Comparison of ENCODE assay signal across 1 cellular context in the genomic region with DNA sequence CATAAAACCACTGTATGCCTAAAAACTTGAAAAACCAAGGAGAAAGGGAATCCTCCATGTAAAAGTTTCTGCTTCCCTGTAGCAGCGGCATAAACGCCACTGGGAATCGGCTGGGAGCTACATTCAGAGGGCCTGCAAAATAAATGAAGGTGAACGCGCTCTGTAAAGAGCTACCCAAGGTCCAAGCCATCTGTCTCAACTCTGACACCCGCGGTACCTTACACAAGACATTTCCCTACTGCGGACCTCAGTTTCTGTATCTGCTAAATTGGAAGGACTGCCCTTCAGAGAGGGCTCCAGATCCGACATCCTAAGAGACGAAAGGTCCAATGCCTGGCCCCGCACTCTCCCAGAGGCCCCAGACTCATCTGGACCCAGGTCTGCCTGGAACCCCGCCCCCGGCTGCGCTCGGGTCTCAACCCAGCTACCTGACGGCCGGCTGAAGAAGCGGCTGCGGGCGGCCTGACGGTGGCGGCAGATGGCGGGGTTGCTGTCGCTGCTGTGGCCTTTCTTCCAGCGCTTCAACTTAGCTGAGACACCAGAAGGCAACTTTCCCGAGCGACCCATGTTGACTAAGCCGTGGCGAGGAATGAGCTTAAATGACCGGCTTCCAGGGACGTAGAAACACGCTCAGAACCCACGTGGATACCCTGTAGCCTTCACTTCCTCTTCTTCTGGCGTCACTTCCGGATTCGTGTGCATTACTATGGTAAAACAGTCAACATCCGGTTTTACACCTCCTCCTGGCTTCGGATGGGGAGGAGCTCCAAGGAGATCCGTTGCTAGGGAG.
A peak's percentile ranks its signal among the peaks of the same experiment; 100 is the strongest.
TF ChIP-seq lines count a peak whose summit lies in the region.

A gene with protein sequence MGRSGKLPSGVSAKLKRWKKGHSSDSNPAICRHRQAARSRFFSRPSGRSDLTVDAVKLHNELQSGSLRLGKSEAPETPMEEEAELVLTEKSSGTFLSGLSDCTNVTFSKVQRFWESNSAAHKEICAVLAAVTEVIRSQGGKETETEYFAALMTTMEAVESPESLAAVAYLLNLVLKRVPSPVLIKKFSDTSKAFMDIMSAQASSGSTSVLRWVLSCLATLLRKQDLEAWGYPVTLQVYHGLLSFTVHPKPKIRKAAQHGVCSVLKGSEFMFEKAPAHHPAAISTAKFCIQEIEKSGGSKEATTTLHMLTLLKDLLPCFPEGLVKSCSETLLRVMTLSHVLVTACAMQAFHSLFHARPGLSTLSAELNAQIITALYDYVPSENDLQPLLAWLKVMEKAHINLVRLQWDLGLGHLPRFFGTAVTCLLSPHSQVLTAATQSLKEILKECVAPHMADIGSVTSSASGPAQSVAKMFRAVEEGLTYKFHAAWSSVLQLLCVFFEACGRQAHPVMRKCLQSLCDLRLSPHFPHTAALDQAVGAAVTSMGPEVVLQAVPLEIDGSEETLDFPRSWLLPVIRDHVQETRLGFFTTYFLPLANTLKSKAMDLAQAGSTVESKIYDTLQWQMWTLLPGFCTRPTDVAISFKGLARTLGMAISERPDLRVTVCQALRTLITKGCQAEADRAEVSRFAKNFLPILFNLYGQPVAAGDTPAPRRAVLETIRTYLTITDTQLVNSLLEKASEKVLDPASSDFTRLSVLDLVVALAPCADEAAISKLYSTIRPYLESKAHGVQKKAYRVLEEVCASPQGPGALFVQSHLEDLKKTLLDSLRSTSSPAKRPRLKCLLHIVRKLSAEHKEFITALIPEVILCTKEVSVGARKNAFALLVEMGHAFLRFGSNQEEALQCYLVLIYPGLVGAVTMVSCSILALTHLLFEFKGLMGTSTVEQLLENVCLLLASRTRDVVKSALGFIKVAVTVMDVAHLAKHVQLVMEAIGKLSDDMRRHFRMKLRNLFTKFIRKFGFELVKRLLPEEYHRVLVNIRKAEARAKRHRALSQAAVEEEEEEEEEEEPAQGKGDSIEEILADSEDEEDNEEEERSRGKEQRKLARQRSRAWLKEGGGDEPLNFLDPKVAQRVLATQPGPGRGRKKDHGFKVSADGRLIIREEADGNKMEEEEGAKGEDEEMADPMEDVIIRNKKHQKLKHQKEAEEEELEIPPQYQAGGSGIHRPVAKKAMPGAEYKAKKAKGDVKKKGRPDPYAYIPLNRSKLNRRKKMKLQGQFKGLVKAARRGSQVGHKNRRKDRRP (N-terminal part only) (minus strand): TSS at position 676 of the 790 bp plus-strand sequence. CDS start 109 bp downstream, at position 567.

TF ChIP-seq in HepG2, 621 proteins besides CTCF, POLR2A, EP300 and RAD21 (continued from another document and continues in another):
- TF ChIP-seq, protein P1, sequence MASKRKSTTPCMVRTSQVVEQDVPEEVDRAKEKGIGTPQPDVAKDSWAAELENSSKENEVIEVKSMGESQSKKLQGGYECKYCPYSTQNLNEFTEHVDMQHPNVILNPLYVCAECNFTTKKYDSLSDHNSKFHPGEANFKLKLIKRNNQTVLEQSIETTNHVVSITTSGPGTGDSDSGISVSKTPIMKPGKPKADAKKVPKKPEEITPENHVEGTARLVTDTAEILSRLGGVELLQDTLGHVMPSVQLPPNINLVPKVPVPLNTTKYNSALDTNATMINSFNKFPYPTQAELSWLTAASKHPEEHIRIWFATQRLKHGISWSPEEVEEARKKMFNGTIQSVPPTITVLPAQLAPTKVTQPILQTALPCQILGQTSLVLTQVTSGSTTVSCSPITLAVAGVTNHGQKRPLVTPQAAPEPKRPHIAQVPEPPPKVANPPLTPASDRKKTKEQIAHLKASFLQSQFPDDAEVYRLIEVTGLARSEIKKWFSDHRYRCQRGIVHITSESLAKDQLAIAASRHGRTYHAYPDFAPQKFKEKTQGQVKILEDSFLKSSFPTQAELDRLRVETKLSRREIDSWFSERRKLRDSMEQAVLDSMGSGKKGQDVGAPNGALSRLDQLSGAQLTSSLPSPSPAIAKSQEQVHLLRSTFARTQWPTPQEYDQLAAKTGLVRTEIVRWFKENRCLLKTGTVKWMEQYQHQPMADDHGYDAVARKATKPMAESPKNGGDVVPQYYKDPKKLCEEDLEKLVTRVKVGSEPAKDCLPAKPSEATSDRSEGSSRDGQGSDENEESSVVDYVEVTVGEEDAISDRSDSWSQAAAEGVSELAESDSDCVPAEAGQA (IDR thresholded peaks at IDR 0.05; ENCODE audit: low read depth), result peak; percentile 81
- TF ChIP-seq, protein P1 (CRISPR knock-in tag; IDR thresholded peaks at IDR 0.05; ENCODE audit: borderline replicate concordance), result no peak
- TF ChIP-seq, protein P2, sequence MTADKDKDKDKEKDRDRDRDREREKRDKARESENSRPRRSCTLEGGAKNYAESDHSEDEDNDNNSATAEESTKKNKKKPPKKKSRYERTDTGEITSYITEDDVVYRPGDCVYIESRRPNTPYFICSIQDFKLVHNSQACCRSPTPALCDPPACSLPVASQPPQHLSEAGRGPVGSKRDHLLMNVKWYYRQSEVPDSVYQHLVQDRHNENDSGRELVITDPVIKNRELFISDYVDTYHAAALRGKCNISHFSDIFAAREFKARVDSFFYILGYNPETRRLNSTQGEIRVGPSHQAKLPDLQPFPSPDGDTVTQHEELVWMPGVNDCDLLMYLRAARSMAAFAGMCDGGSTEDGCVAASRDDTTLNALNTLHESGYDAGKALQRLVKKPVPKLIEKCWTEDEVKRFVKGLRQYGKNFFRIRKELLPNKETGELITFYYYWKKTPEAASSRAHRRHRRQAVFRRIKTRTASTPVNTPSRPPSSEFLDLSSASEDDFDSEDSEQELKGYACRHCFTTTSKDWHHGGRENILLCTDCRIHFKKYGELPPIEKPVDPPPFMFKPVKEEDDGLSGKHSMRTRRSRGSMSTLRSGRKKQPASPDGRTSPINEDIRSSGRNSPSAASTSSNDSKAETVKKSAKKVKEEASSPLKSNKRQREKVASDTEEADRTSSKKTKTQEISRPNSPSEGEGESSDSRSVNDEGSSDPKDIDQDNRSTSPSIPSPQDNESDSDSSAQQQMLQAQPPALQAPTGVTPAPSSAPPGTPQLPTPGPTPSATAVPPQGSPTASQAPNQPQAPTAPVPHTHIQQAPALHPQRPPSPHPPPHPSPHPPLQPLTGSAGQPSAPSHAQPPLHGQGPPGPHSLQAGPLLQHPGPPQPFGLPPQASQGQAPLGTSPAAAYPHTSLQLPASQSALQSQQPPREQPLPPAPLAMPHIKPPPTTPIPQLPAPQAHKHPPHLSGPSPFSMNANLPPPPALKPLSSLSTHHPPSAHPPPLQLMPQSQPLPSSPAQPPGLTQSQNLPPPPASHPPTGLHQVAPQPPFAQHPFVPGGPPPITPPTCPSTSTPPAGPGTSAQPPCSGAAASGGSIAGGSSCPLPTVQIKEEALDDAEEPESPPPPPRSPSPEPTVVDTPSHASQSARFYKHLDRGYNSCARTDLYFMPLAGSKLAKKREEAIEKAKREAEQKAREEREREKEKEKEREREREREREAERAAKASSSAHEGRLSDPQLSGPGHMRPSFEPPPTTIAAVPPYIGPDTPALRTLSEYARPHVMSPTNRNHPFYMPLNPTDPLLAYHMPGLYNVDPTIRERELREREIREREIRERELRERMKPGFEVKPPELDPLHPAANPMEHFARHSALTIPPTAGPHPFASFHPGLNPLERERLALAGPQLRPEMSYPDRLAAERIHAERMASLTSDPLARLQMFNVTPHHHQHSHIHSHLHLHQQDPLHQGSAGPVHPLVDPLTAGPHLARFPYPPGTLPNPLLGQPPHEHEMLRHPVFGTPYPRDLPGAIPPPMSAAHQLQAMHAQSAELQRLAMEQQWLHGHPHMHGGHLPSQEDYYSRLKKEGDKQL (CRISPR knock-in tag; IDR thresholded peaks at IDR 0.05; ENCODE audit: low read depth), result no peak
- TF ChIP-seq ZFYVE20 (CRISPR knock-in tag; IDR thresholded peaks at IDR 0.05; ENCODE audit: borderline replicate concordance, low read depth) (no peak), ZNF558 (CRISPR knock-in tag; IDR thresholded peaks at IDR 0.05; ENCODE audit: borderline replicate concordance) (no peak), ZFP62 (CRISPR knock-in tag; IDR thresholded peaks at IDR 0.05) (no peak), MIXL1 (CRISPR knock-in tag; IDR thresholded peaks at IDR 0.05) (0 out of 2 replicates have a peak, but pooled peaks have one; percentile 17), TARDBP (CRISPR knock-in tag; IDR thresholded peaks at IDR 0.05) (peak; percentile 71), YEATS2 (CRISPR knock-in tag; IDR thresholded peaks at IDR 0.05; ENCODE audit: borderline replicate concordance) (peak; percentile 63; the same call in 1 of the 2 replicates), ZNF225 (CRISPR knock-in tag; IDR thresholded peaks at IDR 0.05) (no peak), CBX5 (CRISPR knock-in tag; IDR thresholded peaks at IDR 0.05; ENCODE audit: borderline replicate concordance) (no peak), GABPB1 (CRISPR knock-in tag; IDR thresholded peaks at IDR 0.05) (peak; percentile 94), SP4 (CRISPR knock-in tag; IDR thresholded peaks at IDR 0.05) (0 out of 2 replicates have a peak, but pooled peaks have one; percentile 52), ETV5 (CRISPR knock-in tag; IDR thresholded peaks at IDR 0.05; ENCODE audit: borderline replicate concordance) (peak; percentile 78), ASH2L (IDR thresholded peaks at IDR 0.05; ENCODE audit: insufficient read length, low read depth, low read length) (peak; percentile 88), ZNF331 (CRISPR knock-in tag; IDR thresholded peaks at IDR 0.05) (no peak)
- TF ChIP-seq, protein P3, sequence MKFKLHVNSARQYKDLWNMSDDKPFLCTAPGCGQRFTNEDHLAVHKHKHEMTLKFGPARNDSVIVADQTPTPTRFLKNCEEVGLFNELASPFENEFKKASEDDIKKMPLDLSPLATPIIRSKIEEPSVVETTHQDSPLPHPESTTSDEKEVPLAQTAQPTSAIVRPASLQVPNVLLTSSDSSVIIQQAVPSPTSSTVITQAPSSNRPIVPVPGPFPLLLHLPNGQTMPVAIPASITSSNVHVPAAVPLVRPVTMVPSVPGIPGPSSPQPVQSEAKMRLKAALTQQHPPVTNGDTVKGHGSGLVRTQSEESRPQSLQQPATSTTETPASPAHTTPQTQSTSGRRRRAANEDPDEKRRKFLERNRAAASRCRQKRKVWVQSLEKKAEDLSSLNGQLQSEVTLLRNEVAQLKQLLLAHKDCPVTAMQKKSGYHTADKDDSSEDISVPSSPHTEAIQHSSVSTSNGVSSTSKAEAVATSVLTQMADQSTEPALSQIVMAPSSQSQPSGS (CRISPR knock-in tag; IDR thresholded peaks at IDR 0.05), result 0 out of 2 replicates have a peak, but pooled peaks have one; percentile 20
- TF ChIP-seq, protein P4, sequence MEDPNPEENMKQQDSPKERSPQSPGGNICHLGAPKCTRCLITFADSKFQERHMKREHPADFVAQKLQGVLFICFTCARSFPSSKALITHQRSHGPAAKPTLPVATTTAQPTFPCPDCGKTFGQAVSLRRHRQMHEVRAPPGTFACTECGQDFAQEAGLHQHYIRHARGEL (CRISPR knock-in tag; IDR thresholded peaks at IDR 0.05), result 0 out of 2 replicates have a peak, but pooled peaks have one; percentile 37
- TF ChIP-seq, protein P5, sequence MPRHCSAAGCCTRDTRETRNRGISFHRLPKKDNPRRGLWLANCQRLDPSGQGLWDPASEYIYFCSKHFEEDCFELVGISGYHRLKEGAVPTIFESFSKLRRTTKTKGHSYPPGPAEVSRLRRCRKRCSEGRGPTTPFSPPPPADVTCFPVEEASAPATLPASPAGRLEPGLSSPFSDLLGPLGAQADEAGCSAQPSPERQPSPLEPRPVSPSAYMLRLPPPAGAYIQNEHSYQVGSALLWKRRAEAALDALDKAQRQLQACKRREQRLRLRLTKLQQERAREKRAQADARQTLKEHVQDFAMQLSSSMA (CRISPR knock-in tag; IDR thresholded peaks at IDR 0.05), result no peak
- TF ChIP-seq, protein P6, sequence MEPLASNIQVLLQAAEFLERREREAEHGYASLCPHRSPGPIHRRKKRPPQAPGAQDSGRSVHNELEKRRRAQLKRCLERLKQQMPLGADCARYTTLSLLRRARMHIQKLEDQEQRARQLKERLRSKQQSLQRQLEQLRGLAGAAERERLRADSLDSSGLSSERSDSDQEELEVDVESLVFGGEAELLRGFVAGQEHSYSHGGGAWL (CRISPR knock-in tag; IDR thresholded peaks at IDR 0.05), result peak; percentile 100
- TF ChIP-seq, protein P7, sequence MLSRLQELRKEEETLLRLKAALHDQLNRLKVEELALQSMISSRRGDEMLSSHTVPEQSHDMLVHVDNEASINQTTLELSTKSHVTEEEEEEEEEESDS (CRISPR knock-in tag; IDR thresholded peaks at IDR 0.05; ENCODE audit: borderline replicate concordance), result no peak
- TF ChIP-seq, protein P8, sequence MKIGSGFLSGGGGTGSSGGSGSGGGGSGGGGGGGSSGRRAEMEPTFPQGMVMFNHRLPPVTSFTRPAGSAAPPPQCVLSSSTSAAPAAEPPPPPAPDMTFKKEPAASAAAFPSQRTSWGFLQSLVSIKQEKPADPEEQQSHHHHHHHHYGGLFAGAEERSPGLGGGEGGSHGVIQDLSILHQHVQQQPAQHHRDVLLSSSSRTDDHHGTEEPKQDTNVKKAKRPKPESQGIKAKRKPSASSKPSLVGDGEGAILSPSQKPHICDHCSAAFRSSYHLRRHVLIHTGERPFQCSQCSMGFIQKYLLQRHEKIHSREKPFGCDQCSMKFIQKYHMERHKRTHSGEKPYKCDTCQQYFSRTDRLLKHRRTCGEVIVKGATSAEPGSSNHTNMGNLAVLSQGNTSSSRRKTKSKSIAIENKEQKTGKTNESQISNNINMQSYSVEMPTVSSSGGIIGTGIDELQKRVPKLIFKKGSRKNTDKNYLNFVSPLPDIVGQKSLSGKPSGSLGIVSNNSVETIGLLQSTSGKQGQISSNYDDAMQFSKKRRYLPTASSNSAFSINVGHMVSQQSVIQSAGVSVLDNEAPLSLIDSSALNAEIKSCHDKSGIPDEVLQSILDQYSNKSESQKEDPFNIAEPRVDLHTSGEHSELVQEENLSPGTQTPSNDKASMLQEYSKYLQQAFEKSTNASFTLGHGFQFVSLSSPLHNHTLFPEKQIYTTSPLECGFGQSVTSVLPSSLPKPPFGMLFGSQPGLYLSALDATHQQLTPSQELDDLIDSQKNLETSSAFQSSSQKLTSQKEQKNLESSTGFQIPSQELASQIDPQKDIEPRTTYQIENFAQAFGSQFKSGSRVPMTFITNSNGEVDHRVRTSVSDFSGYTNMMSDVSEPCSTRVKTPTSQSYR (CRISPR knock-in tag; IDR thresholded peaks at IDR 0.05; ENCODE audit: borderline replicate concordance), result 0 out of 2 replicates have a peak, but pooled peaks have one; percentile 23
- TF ChIP-seq, protein P9, sequence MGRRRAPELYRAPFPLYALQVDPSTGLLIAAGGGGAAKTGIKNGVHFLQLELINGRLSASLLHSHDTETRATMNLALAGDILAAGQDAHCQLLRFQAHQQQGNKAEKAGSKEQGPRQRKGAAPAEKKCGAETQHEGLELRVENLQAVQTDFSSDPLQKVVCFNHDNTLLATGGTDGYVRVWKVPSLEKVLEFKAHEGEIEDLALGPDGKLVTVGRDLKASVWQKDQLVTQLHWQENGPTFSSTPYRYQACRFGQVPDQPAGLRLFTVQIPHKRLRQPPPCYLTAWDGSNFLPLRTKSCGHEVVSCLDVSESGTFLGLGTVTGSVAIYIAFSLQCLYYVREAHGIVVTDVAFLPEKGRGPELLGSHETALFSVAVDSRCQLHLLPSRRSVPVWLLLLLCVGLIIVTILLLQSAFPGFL (CRISPR knock-in tag; IDR thresholded peaks at IDR 0.05), result peak; percentile 27; the same call in 1 of the 2 replicates
